Comparison of ENCODE assay signal across 9 cellular contexts in genomic region chr11:92224394-92225205, GRCh38. TPM values are rescaled to one million over a fixed set of nuclear protein-coding genes. Genes with fewer than 3 reads are reported as not detected.
DNase-seq lines count a peak whose midpoint lies in the region; ATAC-seq, FAIRE-seq and TF ChIP-seq lines count a peak whose summit lies in the region.
"Had no signal": no experiment of that assay in that cellular context is flagged by ENCODE, and none has a peak within 500 bp of the region (broad histone marks: within the 10 kb centered on the region; RNA-seq: fewer than 3 reads in every experiment).

TSS of gene FAT3 (plus strand) at chr11:92224818. CDS start at chr11:92352113, 127,295 bp downstream.

- H3K36me3 ChIP-seq in H7 (replicated peaks; ENCODE audit: control insufficient read depth, insufficient read depth, low read length): no peaks in the 10 kb centered on the region
- H3K36me3 ChIP-seq in small intestine (ENCODE audit: control insufficient read depth in 2 of 2, insufficient read depth in 2 of 2, low read length in 2 of 2): no peaks in the 10 kb centered on the region

- 1 to 3% (median 3%) methylated on average over 58 to 90 of the region's 90 CpGs for WGBS in small intestine, 3 donors

- no peaks in the 10 kb centered on the region for H3K9me3 ChIP-seq in small intestine (ENCODE audit: control insufficient read depth, low read depth)

- POLR2A ChIA-PET in RWPE1 (lab: Yijun Ruan, JAX; ENCODE audit: low non-redundant PET): no interaction called here

- TF ChIP-seq CTCF in RWPE1 (conservative IDR thresholded peaks at IDR 0.05; ENCODE audit: low read depth) (no peak), glutamatergic neuron (IDR thresholded peaks at IDR 0.05; ENCODE audit: partially characterized antibody, unreplicated experiment) (no peak)

- H3K4me3 ChIP-seq in H7 (ENCODE audit: insufficient read depth, low read depth, low read length) (peak within 1 kb of the TSS; percentile 58), small intestine (ENCODE audit: low read depth in 1 of 2, low read length in 2 of 2) (no peak within 1 kb of the TSS)

- H3K27me3 ChIP-seq in H7 (ENCODE audit: control insufficient read depth, insufficient read depth, low read length) (peaks cover 35% of the 10 kb centered on the region), small intestine (ENCODE audit: control insufficient read depth in 2 of 2, insufficient read depth in 2 of 2, low read length in 2 of 2) (peaks cover 21 to 30% of the 10 kb centered on the region in 2 donors)

- peaks cover 30% of the 10 kb centered on the region for H3K4me1 Mint-ChIP-seq in glutamatergic neuron (ENCODE audit: low read depth, unreplicated experiment)
- H3K4me1 Mint-ChIP-seq in activated naive CD4-positive, alpha-beta T cell treated with anti-CD3 and anti-CD28 coated beads for 36 hours (ENCODE audit: low read depth): peaks cover 3% of the 10 kb centered on the region

- DNase-seq in H7 (peak; percentile 86), RWPE1 (ENCODE audit: low spot score) (peak; percentile 30), glutamatergic neuron (peak; percentile 84), posterior cingulate gyrus (peak in 9 of 10 donors; percentile 41 to 93 (median 57)), activated T-cell treated with anti-CD3 and anti-CD28 coated beads for 4 hours (no peak), small intestine (no peak)
- DNase-seq in activated naive CD4-positive, alpha-beta T cell treated with anti-CD3 and anti-CD28 coated beads for 36 hours: no peak

- ATAC-seq in GM19395 (IDR thresholded peaks at IDR 0.05; ENCODE audit: unreplicated experiment): no peak
- ATAC-seq: left colon had no signal

- intact Hi-C loops in posterior cingulate gyrus (cut with DNase I): no loop called here
- intact Hi-C loops in activated naive CD4-positive, alpha-beta T cell treated with anti-CD3 and anti-CD28 coated beads for 36 hours (cut with micrococcal nuclease): no loop called here

- H3K27ac ChIP-seq in RWPE1 (no peak within 1 kb of the TSS), small intestine (ENCODE audit: low read depth in 1 of 2, low read length in 1 of 2) (no peak within 1 kb of the TSS)

- peak within 1 kb of the TSS; percentile 90 for H3K27ac Mint-ChIP-seq in glutamatergic neuron (ENCODE audit: unreplicated experiment)
- H3K27ac Mint-ChIP-seq in activated naive CD4-positive, alpha-beta T cell treated with anti-CD3 and anti-CD28 coated beads for 36 hours: no peak within 1 kb of the TSS

- CTCF ChIA-PET in RWPE1 (lab: Yijun Ruan, JAX): no interaction called here
- CTCF ChIA-PET in activated naive CD4-positive, alpha-beta T cell treated with anti-CD3 and anti-CD28 coated beads for 36 hours (lab: Charles Lee): no interaction called here

- H3K27me3 Mint-ChIP-seq in glutamatergic neuron (ENCODE audit: unreplicated experiment): peaks cover 17% of the 10 kb centered on the region
- peaks cover 62% of the 10 kb centered on the region for H3K27me3 Mint-ChIP-seq in activated naive CD4-positive, alpha-beta T cell treated with anti-CD3 and anti-CD28 coated beads for 36 hours (ENCODE audit: low read depth)

- H3K4me1 ChIP-seq in small intestine (ENCODE audit: control insufficient read depth in 2 of 2, insufficient read depth in 1 of 2, low read depth in 1 of 2, low read length in 1 of 2): peaks cover 0 to 3% of the 10 kb centered on the region in 2 donors

- peaks cover 15% of the 10 kb centered on the region for H3K9me3 Mint-ChIP-seq in glutamatergic neuron (ENCODE audit: unreplicated experiment)
- peaks cover 3% of the 10 kb centered on the region for H3K9me3 Mint-ChIP-seq in activated naive CD4-positive, alpha-beta T cell treated with anti-CD3 and anti-CD28 coated beads for 36 hours

- peak within 1 kb of the TSS; percentile 96 for H3K4me3 Mint-ChIP-seq in glutamatergic neuron (ENCODE audit: unreplicated experiment)
- H3K4me3 Mint-ChIP-seq in activated naive CD4-positive, alpha-beta T cell treated with anti-CD3 and anti-CD28 coated beads for 36 hours: no peak within 1 kb of the TSS

- FAIRE-seq in small intestine (lab: Jason Lieb, UNC): no peak

- peaks cover 7% of the 10 kb centered on the region for H3K36me3 Mint-ChIP-seq in glutamatergic neuron (ENCODE audit: unreplicated experiment)
- no peaks in the 10 kb centered on the region for H3K36me3 Mint-ChIP-seq in activated naive CD4-positive, alpha-beta T cell treated with anti-CD3 and anti-CD28 coated beads for 36 hours (ENCODE audit: low read depth)

RNA-seq across cellular contexts. Expression of gene FAT3, which starts in this region (rescaled TPM):
- 8.5 and 10.7 TPM in 2 replicates for total RNA-seq in H7 (2014; rRNA removed; shearing (Covaris generic))
- 80.6 TPM for total RNA-seq in glutamatergic neuron (ENCODE audit: unreplicated experiment)
- not detected for total RNA-seq in activated naive CD4-positive, alpha-beta T cell treated with anti-CD3 and anti-CD28 coated beads for 36 hours
- polyA plus RNA-seq in small intestine: under 1 TPM in 1 of 3 donors, not detected in 2; 0.01 TPM

Comparison
In these comparisons a context has a peak if more than half of its experiments do, and no peak if none do; other contexts are left out.
1. DNase-seq: peak in H7 (single experiment), RWPE1 (single experiment), glutamatergic neuron (single experiment) and posterior cingulate gyrus (9 of 10); none in activated T-cell treated with anti-CD3 and anti-CD28 coated beads for 4 hours (single experiment), activated naive CD4-positive, alpha-beta T cell treated with anti-CD3 and anti-CD28 coated beads for 36 hours (single experiment) and small intestine (single experiment).